In the genomic region with DNA sequence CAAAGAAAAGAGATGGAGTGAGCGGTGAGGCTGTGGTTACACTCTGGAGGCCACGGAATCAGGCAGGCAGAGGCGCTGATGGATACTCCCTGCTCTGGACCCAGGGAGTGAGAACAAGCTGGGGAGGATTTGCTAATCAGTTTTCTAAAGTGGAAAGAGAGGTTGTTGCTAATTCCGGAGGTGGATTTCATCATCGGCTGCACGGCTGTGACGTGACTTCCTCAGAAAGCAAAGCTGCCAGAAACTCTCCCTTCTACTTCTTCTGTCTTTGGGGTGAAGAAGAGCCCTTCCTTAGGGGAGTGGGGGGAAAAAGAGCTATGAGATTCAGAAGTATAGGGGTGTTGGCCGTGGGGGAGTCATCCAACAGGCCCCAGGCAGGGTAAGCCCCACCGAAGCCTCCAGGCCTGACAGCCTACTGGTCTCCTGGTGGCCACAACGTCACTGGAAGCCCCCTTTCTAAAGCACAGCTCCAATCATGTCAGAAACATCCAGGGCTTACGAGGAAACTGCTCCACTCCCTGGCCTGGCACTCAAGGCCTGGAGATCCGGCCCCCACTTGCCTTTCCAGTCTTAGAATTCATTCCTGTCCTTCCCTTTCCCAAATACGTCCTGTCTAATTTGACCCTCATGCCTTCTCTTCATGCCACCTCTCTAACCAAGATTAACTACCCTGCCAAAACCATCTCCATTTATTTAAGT, we compare ENCODE assay signal across 9 cellular contexts.
A peak's percentile ranks its signal among the peaks of the same experiment; 100 is the strongest.
DNase-seq lines count a peak whose midpoint lies in the region; ATAC-seq and TF ChIP-seq lines count a peak whose summit lies in the region.
"Had no signal": no experiment of that assay in that cellular context is flagged by ENCODE, and none has a peak within 500 bp of the region (broad histone marks: within the 10 kb centered on the region; RNA-seq: fewer than 3 reads in every experiment).

No MANE protein-coding gene starts in this region.

- intact Hi-C loops in thyroid gland (cut with DNase I): no loop called here

- H3K9me3 Mint-ChIP-seq in T-helper 2 cell treated with Interferon-gamma antibody and Interleukin-4, amounts not matched to agents 5 μg/mL and 100 μg/mL, for 36 hours: peaks cover 24% of the 10 kb centered on the region
- H3K9me3 Mint-ChIP-seq in brain: peaks cover 11 to 33% (median 18%) of the 10 kb centered on the region in 5 experiments

- ATAC-seq in lung (ENCODE audit: insufficient read depth, low FRiP score) (peak; percentile 58), HG03565 (IDR thresholded peaks at IDR 0.05; ENCODE audit: unreplicated experiment) (no peak)

- peaks cover 0 to 23% of the 10 kb centered on the region in 2 donors for H3K4me1 ChIP-seq in lung (ENCODE audit: control insufficient read depth in 2 of 2, insufficient read depth in 2 of 2, low read length in 2 of 2)
- peaks cover 55 to 62% of the 10 kb centered on the region in 2 donors for H3K4me1 ChIP-seq in thyroid gland

- WGBS in lung, 2 donors: 29 to 47% methylated on average over 13 of the region's 13 CpGs
- WGBS in thyroid gland, 2 donors: 59 to 71% methylated on average over 13 of the region's 13 CpGs

- H3K27me3 ChIP-seq in lung (ENCODE audit: control insufficient read depth, insufficient read depth) (no peaks in the 10 kb centered on the region), thyroid gland (no peaks in the 10 kb centered on the region)

- DNase-seq in T-helper 2 cell treated with Interferon-gamma antibody and Interleukin-4, amounts not matched to agents 5 μg/mL and 100 μg/mL, for 36 hours (ENCODE audit: low spot score): no peak
- DNase-seq in T-helper 2 cell: no peak
- DNase-seq in lung (ENCODE audit: low spot score): peak; percentile 83
- peak; percentile 56 to 58 for DNase-seq in thyroid gland
- DNase-seq in GOT3 (lab: John Stamatoyannopoulos, UW): no peak
- no peak for DNase-seq in NCI-H82 treated with DMSO at 0.1 percent for 48 hours (lab: John Stamatoyannopoulos, UW; ENCODE audit: unreplicated experiment)
- DNase-seq: activated naive CD4-positive, alpha-beta T cell treated with anti-CD3 and anti-CD28 coated beads, Interleukin-2, amount 10 ng/mL, durations not matched to agents 7 days and 5 days had no signal

- H3K4me1 Mint-ChIP-seq in T-helper 2 cell treated with Interferon-gamma antibody and Interleukin-4, amounts not matched to agents 5 μg/mL and 100 μg/mL, for 36 hours (ENCODE audit: low read depth): peaks cover 5% of the 10 kb centered on the region
- peaks cover 20% of the 10 kb centered on the region for H3K4me1 Mint-ChIP-seq in brain
- H3K4me1 Mint-ChIP-seq: activated naive CD4-positive, alpha-beta T cell treated with anti-CD3 and anti-CD28 coated beads, Interleukin-2, amount 10 ng/mL, durations not matched to agents 7 days and 5 days had no signal

- no peaks in the 10 kb centered on the region for H3K9me3 ChIP-seq in lung (ENCODE audit: control insufficient read depth in 2 of 2, insufficient read depth in 1 of 2, low read length in 1 of 2)
- no peaks in the 10 kb centered on the region for H3K9me3 ChIP-seq in thyroid gland

- peak overlapping the region; percentile 46 for H3K27ac Mint-ChIP-seq in T-helper 2 cell treated with Interferon-gamma antibody and Interleukin-4, amounts not matched to agents 5 μg/mL and 100 μg/mL, for 36 hours
- H3K27ac Mint-ChIP-seq in brain: peak overlapping the region; percentile 58 to 96 (median 92)
- H3K27ac Mint-ChIP-seq: activated naive CD4-positive, alpha-beta T cell treated with anti-CD3 and anti-CD28 coated beads, Interleukin-2, amount 10 ng/mL, durations not matched to agents 7 days and 5 days had no signal

- H3K36me3 Mint-ChIP-seq in T-helper 2 cell treated with Interferon-gamma antibody and Interleukin-4, amounts not matched to agents 5 μg/mL and 100 μg/mL, for 36 hours (ENCODE audit: low read depth): peaks cover 6% of the 10 kb centered on the region
- H3K36me3 Mint-ChIP-seq in brain: peaks cover 70% of the 10 kb centered on the region
- H3K36me3 Mint-ChIP-seq: activated naive CD4-positive, alpha-beta T cell treated with anti-CD3 and anti-CD28 coated beads, Interleukin-2, amount 10 ng/mL, durations not matched to agents 7 days and 5 days had no signal

- H3K27me3 Mint-ChIP-seq in T-helper 2 cell treated with Interferon-gamma antibody and Interleukin-4, amounts not matched to agents 5 μg/mL and 100 μg/mL, for 36 hours (ENCODE audit: low read depth): no peaks in the 10 kb centered on the region
- H3K27me3 Mint-ChIP-seq in brain: no peaks in the 10 kb centered on the region

- TF ChIP-seq CTCF in brain (conservative IDR thresholded peaks at IDR 0.05) (no peak), lung (IDR thresholded peaks at IDR 0.05; ENCODE audit: control extremely low read depth, extremely low read depth) (no peak), thyroid gland (IDR thresholded peaks at IDR 0.05) (no peak)

- no peak for TF ChIP-seq POLR2A in thyroid gland (IDR thresholded peaks at IDR 0.05)

- H3K36me3 ChIP-seq in lung (ENCODE audit: control insufficient read depth in 2 of 2, insufficient read depth in 2 of 2, low read length in 2 of 2): no peaks in the 10 kb centered on the region
- H3K36me3 ChIP-seq in thyroid gland: no peaks in the 10 kb centered on the region

- H3K4me3 ChIP-seq in lung (no peak overlapping the region), thyroid gland (replicated peaks in 1 of 3) (no peak overlapping the region)

- H3K27ac ChIP-seq in lung (ENCODE audit: low read depth in 1 of 2, low read length in 1 of 2): peak overlapping the region in 1 of 2 donors; percentile 95
- H3K27ac ChIP-seq in thyroid gland: peak overlapping the region; percentile 62 to 74 (median 69)

- no peak overlapping the region for H3K4me3 Mint-ChIP-seq in T-helper 2 cell treated with Interferon-gamma antibody and Interleukin-4, amounts not matched to agents 5 μg/mL and 100 μg/mL, for 36 hours
- peak overlapping the region in 1 of 5 experiments; percentile 42 for H3K4me3 Mint-ChIP-seq in brain
- H3K4me3 Mint-ChIP-seq: activated naive CD4-positive, alpha-beta T cell treated with anti-CD3 and anti-CD28 coated beads, Interleukin-2, amount 10 ng/mL, durations not matched to agents 7 days and 5 days had no signal

Comparison
In these comparisons a context has a peak if more than half of its experiments do, and no peak if none do; other contexts are left out.
1. DNase-seq: peak in lung (single experiment) and thyroid gland (2 of 2); none in T-helper 2 cell treated with Interferon-gamma antibody and Interleukin-4, amounts not matched to agents 5 μg/mL and 100 μg/mL, for 36 hours (single experiment), T-helper 2 cell (0 of 5), GOT3 (single experiment) and NCI-H82 treated with DMSO at 0.1 percent for 48 hours (single experiment).